In genomic region chr3:83706669-83707068, GRCh38 we compare ENCODE assay signal across 24 cellular contexts.
A peak's percentile ranks its signal among the peaks of the same experiment; 100 is the strongest.
DNase-seq lines count a peak whose midpoint lies in the region; ATAC-seq, FAIRE-seq and TF ChIP-seq lines count a peak whose summit lies in the region.
"Had no signal": no experiment of that assay in that cellular context is flagged by ENCODE, and none has a peak within 500 bp of the region (broad histone marks: within the 10 kb centered on the region; RNA-seq: fewer than 3 reads in every experiment).

No MANE protein-coding gene starts in this region.

- H3K4me1 ChIP-seq in HepG2 (ENCODE audit: insufficient read depth, low read length) = no peaks in the 10 kb centered on the region
- no peaks in the 10 kb centered on the region for H3K4me1 ChIP-seq in right lobe of liver
- 0 out of 2 replicates have a peak, but pooled peaks cover 4% of the 10 kb centered on the region for H3K4me1 ChIP-seq in OCI-LY3 (ENCODE audit: low read length)
- H3K4me1 ChIP-seq in K562 (replicated peaks in 1 of 2; ENCODE audit: control insufficient read depth in 2 of 2, insufficient read depth in 2 of 2, low read length in 2 of 2) = no peaks in the 10 kb centered on the region
- H3K4me1 ChIP-seq in SJCRH30 = no peaks in the 10 kb centered on the region
- H3K4me1 ChIP-seq: BE2C, BLaER1 had no signal

- CTCF ChIA-PET in HepG2 (lab: Yijun Ruan, JAX; ENCODE audit: low intra/inter-chr PET ratio, low total read pairs) (no interaction called here), K562 (lab: Yijun Ruan, JAX; ENCODE audit: low intra/inter-chr PET ratio) (no interaction called here)

- H3K79me2 ChIP-seq in HepG2 (ENCODE audit: insufficient read depth, low read length) (no peaks in the 10 kb centered on the region), OCI-LY3 (ENCODE audit: low read length) (no peaks in the 10 kb centered on the region), K562 (ENCODE audit: control insufficient read depth, insufficient read depth, low read length) (no peaks in the 10 kb centered on the region)

- H3K9ac ChIP-seq in HepG2 (ENCODE audit: insufficient read depth, low read depth, low read length) (no peak overlapping the region), OCI-LY3 (ENCODE audit: low read length) (no peak overlapping the region), K562 (ENCODE audit: insufficient read depth in 1 of 2, low read depth in 2 of 2, low read length in 2 of 2) (no peak overlapping the region)
- H3K9ac ChIP-seq: BLaER1 had no signal

- POLR2A ChIA-PET in HepG2 (lab: Yijun Ruan, JAX) (no interaction called here), K562 (lab: Yijun Ruan, JAX) (no interaction called here)

- BruUV-seq in HepG2 (replicated peaks; lab: Mats Ljungman, UMichigan) (no TSS peak), K562 (replicated peaks; lab: Mats Ljungman, UMichigan) (no TSS peak)

- H3K9me1 ChIP-seq in K562 (ENCODE audit: control insufficient read depth, insufficient read depth, low read length) = no peaks in the 10 kb centered on the region

- no peaks in the 10 kb centered on the region for H3K27me3 ChIP-seq in HepG2 (ENCODE audit: control insufficient read depth in 1 of 2, insufficient read depth in 2 of 2, low read length in 2 of 2)
- H3K27me3 ChIP-seq in right lobe of liver = no peaks in the 10 kb centered on the region
- H3K27me3 ChIP-seq in OCI-LY3 (ENCODE audit: low read depth, low read length) = no peaks in the 10 kb centered on the region
- no peaks in the 10 kb centered on the region for H3K27me3 ChIP-seq in K562 (ENCODE audit: control insufficient read depth in 2 of 2, insufficient read depth in 2 of 2, low read length in 2 of 2)
- H3K27me3 ChIP-seq in SJCRH30 = no peaks in the 10 kb centered on the region
- H3K27me3 ChIP-seq: BE2C, BLaER1 had no signal

- in situ Hi-C loops in HepG2 (cut with HindIII; ENCODE audit: extremely low pct_ligation_motif_present, low pct_unique_long_range_greater_than_20kb) = no loop called here
- in situ Hi-C loops in K562 (cut with MboI) = no loop called here

- no peaks in the 10 kb centered on the region for H4K20me1 ChIP-seq in HepG2 (ENCODE audit: insufficient read depth, low read length)
- no peaks in the 10 kb centered on the region for H4K20me1 ChIP-seq in OCI-LY3 (ENCODE audit: insufficient read depth, low read length)
- no peaks in the 10 kb centered on the region for H4K20me1 ChIP-seq in K562 (replicated peaks; ENCODE audit: control insufficient read depth, insufficient read depth, low read length)
- H4K20me1 ChIP-seq: BLaER1 had no signal

- no peak for DNase-seq in HepG2 (ENCODE audit: low spot score)
- no peak for DNase-seq in right lobe of liver
- DNase-seq in K562 (ENCODE audit: extremely low read depth in 1 of 4, low spot score in 3 of 4) = no peak
- DNase-seq in NCI-H526 treated with DMSO at 0.1 percent for 48 hours (lab: John Stamatoyannopoulos, UW) = no peak
- no peak for DNase-seq in SJCRH30
- DNase-seq: ACHN; BE2C; C1 segment of cervical spinal cord; CD4-positive, CD25-positive, alpha-beta regulatory T cell; CD8-positive, alpha-beta memory T cell; COR-L47; DMS 273 treated with DMSO at 0.1 percent for 48 hours; DMS153; DMS53; DMS79; DND-41; EL; GDM1 had no signal

- H3K27ac ChIP-seq in HepG2 (ENCODE audit: extremely low read length, insufficient read depth, low read length) = no peak overlapping the region
- no peak overlapping the region for H3K27ac ChIP-seq in right lobe of liver
- no peak overlapping the region for H3K27ac ChIP-seq in OCI-LY3 (ENCODE audit: low read length)
- H3K27ac ChIP-seq in K562 (ENCODE audit: extremely low read depth, low read depth, low read length) = no peak overlapping the region
- H3K27ac ChIP-seq in SJCRH30 = no peak overlapping the region
- H3K27ac ChIP-seq: 22Rv1, BLaER1 had no signal

- intact Hi-C loops in HepG2 (cut with micrococcal nuclease; ENCODE audit: unreplicated experiment) = no loop called here
- intact Hi-C loops in right lobe of liver (cut with DNase I) = no loop called here
- intact Hi-C loops in K562 (cut with micrococcal nuclease) = no loop called here

- H3K4me2 ChIP-seq in HepG2 (ENCODE audit: low read depth, low read length) = no peak overlapping the region
- H3K4me2 ChIP-seq in OCI-LY3 (ENCODE audit: low read length) = no peak overlapping the region
- H3K4me2 ChIP-seq in K562 (ENCODE audit: insufficient read depth, low read length) = no peak overlapping the region
- H3K4me2 ChIP-seq: BLaER1 had no signal

- TF ChIP-seq POLR2A in HepG2 (IDR thresholded peaks at IDR 0.05; ENCODE audit: insufficient read depth in 1 of 2, low read depth in 2 of 2, low read length in 2 of 2) (no peak), right lobe of liver (IDR thresholded peaks at IDR 0.05) (no peak), K562 (conservative IDR thresholded peaks at IDR 0.05) (no peak)

- no peaks in the 10 kb centered on the region for H3K9me3 ChIP-seq in HepG2 (ENCODE audit: low read length)
- H3K9me3 ChIP-seq in right lobe of liver = no peaks in the 10 kb centered on the region
- H3K9me3 ChIP-seq in OCI-LY3 (ENCODE audit: insufficient read depth, low read length) = no peaks in the 10 kb centered on the region
- H3K9me3 ChIP-seq in K562 (replicated peaks; ENCODE audit: control insufficient read depth, insufficient read depth, low read depth, low read length) = no peaks in the 10 kb centered on the region
- no peaks in the 10 kb centered on the region for H3K9me3 ChIP-seq in SJCRH30 (replicated peaks)
- H3K9me3 ChIP-seq: BE2C, BLaER1 had no signal

- TF ChIP-seq RAD21 in HepG2 (CRISPR knock-in tag; IDR thresholded peaks at IDR 0.05) (no peak), K562 (CRISPR knock-in tag; conservative IDR thresholded peaks at IDR 0.05 in 1 of 2, IDR thresholded peaks at IDR 0.05 in 1 of 2) (no peak)

- no peaks in the 10 kb centered on the region for H3K36me3 ChIP-seq in HepG2 (replicated peaks in 1 of 2; ENCODE audit: control insufficient read depth in 1 of 2, insufficient read depth in 2 of 2, low read length in 2 of 2)
- H3K36me3 ChIP-seq in right lobe of liver = no peaks in the 10 kb centered on the region
- H3K36me3 ChIP-seq in OCI-LY3 (replicated peaks; ENCODE audit: low read depth, low read length) = no peaks in the 10 kb centered on the region
- no peaks in the 10 kb centered on the region for H3K36me3 ChIP-seq in K562 (ENCODE audit: control insufficient read depth, insufficient read depth, low read length)
- no peaks in the 10 kb centered on the region for H3K36me3 ChIP-seq in SJCRH30
- H3K36me3 ChIP-seq: BE2C, BLaER1 had no signal

- TF ChIP-seq EP300 in HepG2 (IDR thresholded peaks at IDR 0.05; ENCODE audit: low read depth in 2 of 2, low read length in 2 of 2) (no peak), HepG2 (CRISPR knock-in tag; IDR thresholded peaks at IDR 0.05; ENCODE audit: borderline replicate concordance) (no peak), K562 (IDR thresholded peaks at IDR 0.05; ENCODE audit: low read length) (no peak)

- FAIRE-seq in HepG2 (lab: Jason Lieb, UNC) = no peak
- FAIRE-seq in K562 (lab: Jason Lieb, UNC) = no peak
- FAIRE-seq: GM12878, GM12892, GM18507 had no signal

- H3K4me3 ChIP-seq in HepG2 (replicated peaks in 1 of 3; ENCODE audit: insufficient read depth in 1 of 3, low read depth in 2 of 3, low read length in 3 of 3) (no peak overlapping the region), right lobe of liver (no peak overlapping the region), OCI-LY3 (ENCODE audit: low read length) (no peak overlapping the region), K562 (no peak overlapping the region), SJCRH30 (no peak overlapping the region)
- H3K4me3 ChIP-seq: BLaER1, GM12878 had no signal

- WGBS in HepG2 (ENCODE audit: low lambda C conversion rate) = 0% methylated on average over 1 of the region's 1 CpG
- WGBS in right lobe of liver (ENCODE audit: insufficient coverage, low coverage, low lambda C conversion rate, missing lambda C conversion rate) = 3% methylated on average over 1 of the region's 1 CpG
- 0% methylated on average over 1 of the region's 1 CpG for WGBS in K562 (ENCODE audit: insufficient coverage, low coverage, missing lambda C conversion rate)

- ATAC-seq in HepG2 (no peak), right lobe of liver (no peak), K562 (no peak)
- ATAC-seq: GM12878 had no signal

- H2AFZ ChIP-seq in HepG2 (ENCODE audit: low read length) = no peak overlapping the region
- peak overlapping the region; percentile 44; the same call in 1 of the 2 replicates for H2AFZ ChIP-seq in OCI-LY3 (ENCODE audit: low read depth, low read length)
- no peak overlapping the region for H2AFZ ChIP-seq in K562 (ENCODE audit: low read depth, low read length)

- TF ChIP-seq CTCF in HepG2 (CRISPR knock-in tag; IDR thresholded peaks at IDR 0.05) (no peak), right lobe of liver (IDR thresholded peaks at IDR 0.05) (no peak), OCI-LY3 (IDR thresholded peaks at IDR 0.05; ENCODE audit: low read depth, low read length) (no peak), K562 (IDR thresholded peaks at IDR 0.05 in 2 of 3, conservative IDR thresholded peaks at IDR 0.05 in 1 of 3; ENCODE audit: insufficient read depth in 2 of 3, low read depth in 1 of 3, low read length in 3 of 3) (no peak)

TF ChIP-seq in HepG2, 621 proteins besides CTCF, POLR2A, EP300 and RAD21 (continues in another document):
- TF ChIP-seq MAFF (IDR thresholded peaks at IDR 0.05; ENCODE audit: low read depth, low read length) (peak; percentile 52; the same call in 1 of the 2 replicates), MAFK (conservative IDR thresholded peaks at IDR 0.05 in 1 of 2, IDR thresholded peaks at IDR 0.05 in 1 of 2; ENCODE audit: low read length in 2 of 2) (peak; percentile 58 to 71), NR0B2 (CRISPR knock-in tag; IDR thresholded peaks at IDR 0.05) (no peak), ONECUT2 (CRISPR knock-in tag; IDR thresholded peaks at IDR 0.05) (no peak), ZFP36L2 (CRISPR knock-in tag; IDR thresholded peaks at IDR 0.05) (no peak)

TF ChIP-seq in K562, 482 proteins besides CTCF, POLR2A, EP300 and RAD21:
- TF ChIP-seq NR0B1 (IDR thresholded peaks at IDR 0.05; ENCODE audit: partially characterized antibody) (no peak), ZNF316 (IDR thresholded peaks at IDR 0.05) (0 out of 2 replicates have a peak, but pooled peaks have one; percentile 15)

Comparison
In these comparisons a context has a peak if more than half of its experiments do, and no peak if none do; other contexts are left out.
1. Of the 241 proteins assayed by ChIP-seq in both HepG2 and K562: peak only in HepG2: MAFF and MAFK; only in K562: none; in both: none; in neither: 239.